ENCODE assay signal across 12 cellular contexts in genomic region chr6:56416247-56416646, GRCh38.
DNase-seq lines count a peak whose midpoint lies in the region; ATAC-seq and TF ChIP-seq lines count a peak whose summit lies in the region.
"Had no signal": no experiment of that assay in that cellular context is flagged by ENCODE, and none has a peak within 500 bp of the region (broad histone marks: within the 10 kb centered on the region; RNA-seq: fewer than 3 reads in every experiment).

No MANE protein-coding gene starts in this region.

- DNase-seq in AG04449 (ENCODE audit: low read depth, low spot score) (peak; percentile 5), GM23248 (peak; percentile 67), astrocyte of the spinal cord (ENCODE audit: low read depth, low spot score) (peak; percentile 77), mesenchymal stem cell (no peak), NCI-H345 (lab: John Stamatoyannopoulos, UW) (no peak), NCI-H2081 treated with DMSO at 0.1 percent for 48 hours (lab: John Stamatoyannopoulos, UW) (no peak), GM23338 (ENCODE audit: low spot score) (no peak), 8988T (no peak)
- DNase-seq: Calu3, KG1, NCI-H1048, NCI-H146 had no signal

- no peak for ATAC-seq in GM23338

- no peaks in the 10 kb centered on the region for H3K79me2 ChIP-seq in GM23248 (ENCODE audit: insufficient read depth)
- no peaks in the 10 kb centered on the region for H3K79me2 ChIP-seq in GM23338 (replicated peaks; ENCODE audit: insufficient read depth)

- no peaks in the 10 kb centered on the region for H3K36me3 Mint-ChIP-seq in GM23338 (ENCODE audit: low read depth)

- H2BK5ac ChIP-seq in mesenchymal stem cell (ENCODE audit: low read depth, low read length, poor library complexity, severe bottlenecking): no peak overlapping the region

- in situ Hi-C loops in GM23248 (cut with MboI): no loop called here
- in situ Hi-C loops in astrocyte of the spinal cord (cut with HindIII; ENCODE audit: low sequenced_read_pairs): no loop called here

- CTCF ChIA-PET in AG04449 (lab: Yijun Ruan, JAX): interaction anchor here (2.2 kb wide), 1 partner anchor 12 kb away, joined by 7 read pairs; no protein-coding TSS in a partner anchor

- no peaks in the 10 kb centered on the region for H3K27me3 ChIP-seq in GM23248 (replicated peaks; ENCODE audit: insufficient read depth)
- H3K27me3 ChIP-seq in mesenchymal stem cell (ENCODE audit: control insufficient read depth in 1 of 2, insufficient read depth in 1 of 2, low read length in 2 of 2): no peaks in the 10 kb centered on the region
- H3K27me3 ChIP-seq in GM23338 (ENCODE audit: insufficient read depth): no peaks in the 10 kb centered on the region

- H3K14ac ChIP-seq in mesenchymal stem cell (ENCODE audit: low read length in 2 of 2): no peak overlapping the region

- H2BK12ac ChIP-seq in mesenchymal stem cell (ENCODE audit: low read length in 2 of 2): no peak overlapping the region

- no peak overlapping the region for H3K23ac ChIP-seq in mesenchymal stem cell (ENCODE audit: low read length in 2 of 2)

- H2AK5ac ChIP-seq in mesenchymal stem cell (ENCODE audit: low read length, severe bottlenecking): no peak overlapping the region

- H3K9ac ChIP-seq in GM23248: no peak overlapping the region
- H3K9ac ChIP-seq in mesenchymal stem cell (ENCODE audit: low read length): peak overlapping the region; percentile 37

- no peak overlapping the region for H4K8ac ChIP-seq in mesenchymal stem cell (ENCODE audit: low read length)

- no peak overlapping the region for H4K91ac ChIP-seq in mesenchymal stem cell (ENCODE audit: low read length)

- H3K4me2 ChIP-seq in GM23248 (ENCODE audit: unreplicated experiment) (peak overlapping the region; percentile 75), mesenchymal stem cell (ENCODE audit: low read length, poor library complexity, severe bottlenecking) (no peak overlapping the region), GM23338 (no peak overlapping the region)

- H3K4ac ChIP-seq in mesenchymal stem cell (ENCODE audit: low read depth in 1 of 2, low read length in 2 of 2): no peak overlapping the region

- H2BK120ac ChIP-seq in mesenchymal stem cell (ENCODE audit: low read depth, low read length): no peak overlapping the region

- TF ChIP-seq CTCF in AG04449 (IDR thresholded peaks at IDR 0.05; ENCODE audit: insufficient read depth, low read length, missing control alignments): no peak
- TF ChIP-seq CTCF in astrocyte of the spinal cord (IDR thresholded peaks at IDR 0.05; ENCODE audit: low read depth, low read length): no peak
- no peak for TF ChIP-seq CTCF in GM23338 (conservative IDR thresholded peaks at IDR 0.05; ENCODE audit: low read depth in 2 of 2)

- H3K9me2 ChIP-seq in GM23248 (ENCODE audit: insufficient read depth): no peaks in the 10 kb centered on the region
- H3K9me2 ChIP-seq in GM23338 (ENCODE audit: insufficient read depth): no peaks in the 10 kb centered on the region

- peaks cover 22% of the 10 kb centered on the region for H3F3A ChIP-seq in GM23248 (ENCODE audit: insufficient read depth)
- no peaks in the 10 kb centered on the region for H3F3A ChIP-seq in GM23338 (replicated peaks; ENCODE audit: low read depth)

- H3K18ac ChIP-seq in mesenchymal stem cell (ENCODE audit: low read depth in 1 of 2, low read length in 2 of 2): no peak overlapping the region

- H3K79me1 ChIP-seq in mesenchymal stem cell (replicated peaks; ENCODE audit: low read length, poor library complexity, severe bottlenecking): no peaks in the 10 kb centered on the region

- H2BK15ac ChIP-seq in mesenchymal stem cell (ENCODE audit: low read depth, poor library complexity, severe bottlenecking): no peak overlapping the region

- POLR2A ChIA-PET in AG04449 (lab: Yijun Ruan, JAX): no interaction called here

- no peak overlapping the region for H3K4me3 Mint-ChIP-seq in GM23338

- H3K4me3 ChIP-seq in AG04449 (ENCODE audit: low read depth, low read length): no peak overlapping the region
- peak overlapping the region; percentile 53 for H3K4me3 ChIP-seq in GM23248
- no peak overlapping the region for H3K4me3 ChIP-seq in astrocyte of the spinal cord (ENCODE audit: low read depth, low read length)
- peak overlapping the region in 1 of 2 experiments; percentile 35 for H3K4me3 ChIP-seq in mesenchymal stem cell (ENCODE audit: insufficient read depth in 1 of 2, low read depth in 1 of 2, low read length in 2 of 2)
- no peak overlapping the region for H3K4me3 ChIP-seq in GM23338

- H3K9me3 ChIP-seq in GM23248 (ENCODE audit: low read depth) (no peaks in the 10 kb centered on the region), mesenchymal stem cell (ENCODE audit: control insufficient read depth, low read length) (no peaks in the 10 kb centered on the region)

- H3K27ac ChIP-seq in GM23248 (peak overlapping the region; percentile 46), mesenchymal stem cell (ENCODE audit: low read length, poor library complexity, severe bottlenecking) (no peak overlapping the region), GM23338 (ENCODE audit: low read depth) (no peak overlapping the region)

- no peaks in the 10 kb centered on the region for H3K9me3 Mint-ChIP-seq in GM23338

- WGBS in GM23248 (ENCODE audit: low coverage in 1 of 2, low lambda C conversion rate in 2 of 2, missing lambda C conversion rate in 2 of 2), 2 experiments: 3% methylated on average over 2 of the region's 2 CpGs
- 100% methylated on average over 1 of the region's 2 CpGs for WGBS in mesenchymal stem cell

- H3K4me1 ChIP-seq in GM23248 (ENCODE audit: insufficient read depth): peaks cover 31% of the 10 kb centered on the region
- no peaks in the 10 kb centered on the region for H3K4me1 ChIP-seq in mesenchymal stem cell (ENCODE audit: control insufficient read depth, insufficient read depth, low read depth, low read length)
- no peaks in the 10 kb centered on the region for H3K4me1 ChIP-seq in GM23338 (ENCODE audit: insufficient read depth)

- no peak overlapping the region for H3K27ac Mint-ChIP-seq in GM23338

- H3K36me3 ChIP-seq in GM23248 (ENCODE audit: low read depth) (no peaks in the 10 kb centered on the region), mesenchymal stem cell (ENCODE audit: control insufficient read depth in 1 of 2, insufficient read depth in 2 of 2, low read depth in 1 of 2, low read length in 2 of 2) (no peaks in the 10 kb centered on the region), GM23338 (ENCODE audit: insufficient read depth) (no peaks in the 10 kb centered on the region)

- no peaks in the 10 kb centered on the region for H3K4me1 Mint-ChIP-seq in GM23338

- H2AFZ ChIP-seq in GM23248 (peak overlapping the region; percentile 63), mesenchymal stem cell (ENCODE audit: low read depth, low read length) (no peak overlapping the region), GM23338 (no peak overlapping the region)

- H4K20me1 ChIP-seq in GM23248 (ENCODE audit: insufficient read depth) (no peaks in the 10 kb centered on the region), GM23338 (replicated peaks; ENCODE audit: insufficient read depth) (no peaks in the 10 kb centered on the region)

- no peaks in the 10 kb centered on the region for H3K27me3 Mint-ChIP-seq in GM23338 (ENCODE audit: insufficient read depth, low read depth, poor library complexity)

TF ChIP-seq in GM23338, 12 proteins besides CTCF, POLR2A, EP300 and RAD21 (continues in another document):
- no peak for TF ChIP-seq ZNF331 (CRISPR knock-in tag; IDR thresholded peaks at IDR 0.05; ENCODE audit: low read depth)
- no peak for TF ChIP-seq STAT1 (IDR thresholded peaks at IDR 0.05; ENCODE audit: unreplicated experiment)
- no peak for TF ChIP-seq POLR2AphosphoS5 (IDR thresholded peaks at IDR 0.05; ENCODE audit: low read depth)
- no peak for TF ChIP-seq EZH2 (IDR thresholded peaks at IDR 0.05; ENCODE audit: low read depth, unreplicated experiment)
- no peak for TF ChIP-seq EZH2phosphoT487 (IDR thresholded peaks at IDR 0.05; ENCODE audit: unreplicated experiment)
- no peak for TF ChIP-seq NANOG (IDR thresholded peaks at IDR 0.05; ENCODE audit: borderline replicate concordance)
- no peak for TF ChIP-seq CREB1 (CRISPR knock-in tag; IDR thresholded peaks at IDR 0.05; ENCODE audit: low read depth)
- no peak for TF ChIP-seq ETS1 (IDR thresholded peaks at IDR 0.05)

Comparison
In these comparisons a context has a peak if more than half of its experiments do, and no peak if none do; other contexts are left out.
1. DNase-seq: peak in AG04449 (single experiment), GM23248 (single experiment) and astrocyte of the spinal cord (single experiment); none in mesenchymal stem cell (single experiment), NCI-H345 (single experiment), NCI-H2081 treated with DMSO at 0.1 percent for 48 hours (single experiment), GM23338 (single experiment) and 8988T (single experiment).